In the genomic region with DNA sequence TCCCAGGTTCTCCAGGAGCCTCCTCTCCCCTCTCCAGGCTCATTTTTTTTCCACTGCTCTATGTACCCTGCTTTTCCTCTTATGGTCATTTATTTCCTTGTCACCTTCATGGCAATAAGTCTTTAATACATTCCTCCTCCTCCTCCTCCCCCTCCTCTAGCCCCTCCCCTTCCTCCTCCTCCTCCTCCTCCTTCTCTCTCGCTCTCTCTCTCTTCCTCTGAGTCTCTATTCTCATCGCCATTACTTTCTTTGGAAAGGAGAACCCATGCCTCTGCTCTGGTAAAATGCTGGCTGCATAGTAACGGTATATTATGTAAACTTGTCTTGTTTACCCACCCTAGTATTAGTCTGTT, we compare ENCODE assay signal across 21 cellular contexts. TPM values are rescaled to one million over a fixed set of nuclear protein-coding genes. Genes with fewer than 3 reads are reported as not detected.
"Had no signal": no experiment of that assay in that cellular context is flagged by ENCODE, and none has a peak within 500 bp of the region (broad histone marks: within the 10 kb centered on the region; RNA-seq: fewer than 3 reads in every experiment).

No MANE protein-coding gene starts in this region.

- ATAC-seq: esophagus mucosa; gastrocnemius medialis; heart right ventricle; naive thymus-derived CD8-positive, alpha-beta T cell; stimulated activated naive CD8-positive, alpha-beta T cell treated with anti-CD3 and anti-CD28 coated beads, Interleukin-15, Interleukin-2, amounts not matched to agents 100 U/mL and 50 U/mL, for 24 hours; upper lobe of right lung had no signal

- H3K27me3 ChIP-seq: dorsolateral prefrontal cortex, gastrocnemius medialis, heart right ventricle, ovary, tibial artery, upper lobe of right lung, vagina had no signal

- H3K4me1 ChIP-seq: tibial artery, upper lobe of right lung had no signal

- H3K4me3 Mint-ChIP-seq: naive thymus-derived CD8-positive, alpha-beta T cell; neural crest cell had no signal

- H3K9me3 ChIP-seq: gastrocnemius medialis, heart right ventricle, ovary, tibial artery, upper lobe of right lung, vagina had no signal

- H3K4me3 ChIP-seq: coronary artery, dorsolateral prefrontal cortex, gastrocnemius medialis, heart right ventricle, lung, ovary, smooth muscle cell, tibial artery, upper lobe of right lung, vagina had no signal

- H3K36me3 ChIP-seq: gastrocnemius medialis, ovary, tibial artery, upper lobe of right lung, vagina had no signal

- DNase-seq: dorsolateral prefrontal cortex; effector memory CD4-positive, alpha-beta T cell; gastrocnemius medialis; heart right ventricle; islet precursor cell; left ventricle myocardium superior; naive thymus-derived CD8-positive, alpha-beta T cell; nucleus accumbens; ovary; right cardiac atrium; stimulated activated CD4-positive, alpha-beta T cell treated with anti-CD3 and anti-CD28 coated beads, Interleukin-2, amount 100 ng/mL, for 48 hours; stimulated activated naive CD8-positive, alpha-beta T cell treated with anti-CD3 and anti-CD28 coated beads, Interleukin-15, Interleukin-2, amounts not matched to agents 100 U/mL and 50 U/mL, for 24 hours; tibial artery; upper lobe of right lung had no signal

- H3K9me3 Mint-ChIP-seq: neural crest cell had no signal

- H3K27ac Mint-ChIP-seq: naive thymus-derived CD8-positive, alpha-beta T cell had no signal

- FAIRE-seq: endometrium had no signal

- H3K27ac ChIP-seq: coronary artery, dorsolateral prefrontal cortex, gastrocnemius medialis, heart right ventricle, ovary, tibial artery, upper lobe of right lung, vagina had no signal

- H3K4me2 ChIP-seq: smooth muscle cell had no signal

- H3K4me1 Mint-ChIP-seq: neural crest cell had no signal

- H3K36me3 Mint-ChIP-seq: naive thymus-derived CD8-positive, alpha-beta T cell had no signal

RNA-seq across cellular contexts. Expression of a gene that starts 35.7 kb away (rescaled TPM):
- polyA plus RNA-seq: naive thymus-derived CD8-positive, alpha-beta T cell had no signal
